Comparison of ENCODE assay signal across 29 cellular contexts in genomic region chr3:67324554-67324953, GRCh38.
"Had no signal": no experiment of that assay in that cellular context is flagged by ENCODE, and none has a peak within 500 bp of the region (broad histone marks: within the 10 kb centered on the region; RNA-seq: fewer than 3 reads in every experiment).

No MANE protein-coding gene starts in this region.

- H3K36me3 ChIP-seq: MG63 had no signal

- H3K9me3 ChIP-seq: MG63 had no signal

- H3K27me3 ChIP-seq: MG63 had no signal

- H3K4me3 ChIP-seq: MG63 had no signal

- H3K27ac ChIP-seq: KMS-11 had no signal

- DNase-seq: Karpas-422, Kasumi-1, KG1, MG63, MM.1S, MV-4-11, NCI-H1048, NCI-H1092, NCI-H1092 treated with DMSO at 0.1 percent for 48 hours, NCI-H1105, NCI-H1417 treated with DMSO at 0.1 percent for 48 hours, NCI-H1436, NCI-H1436 treated with DMSO at 0.1 percent for 48 hours, NCI-H146, NCI-H1694, NCI-H1694 treated with DMSO at 0.1 percent for 48 hours, NCI-H187, NCI-H187 treated with DMSO at 0.1 percent for 48 hours, NCI-H1930, NCI-H2029, NCI-H2029 treated with DMSO at 0.1 percent for 48 hours, NCI-H2107, NCI-H2171 treated with DMSO at 0.1 percent for 48 hours, NCI-H2227 treated with DMSO at 0.1 percent for 48 hours, NCI-H226, NCI-H345, NCI-H446, NCI-H446 treated with DMSO at 0.1 percent for 48 hours had no signal
